Comparison of ENCODE assay signal across 8 cellular contexts in the genomic region with DNA sequence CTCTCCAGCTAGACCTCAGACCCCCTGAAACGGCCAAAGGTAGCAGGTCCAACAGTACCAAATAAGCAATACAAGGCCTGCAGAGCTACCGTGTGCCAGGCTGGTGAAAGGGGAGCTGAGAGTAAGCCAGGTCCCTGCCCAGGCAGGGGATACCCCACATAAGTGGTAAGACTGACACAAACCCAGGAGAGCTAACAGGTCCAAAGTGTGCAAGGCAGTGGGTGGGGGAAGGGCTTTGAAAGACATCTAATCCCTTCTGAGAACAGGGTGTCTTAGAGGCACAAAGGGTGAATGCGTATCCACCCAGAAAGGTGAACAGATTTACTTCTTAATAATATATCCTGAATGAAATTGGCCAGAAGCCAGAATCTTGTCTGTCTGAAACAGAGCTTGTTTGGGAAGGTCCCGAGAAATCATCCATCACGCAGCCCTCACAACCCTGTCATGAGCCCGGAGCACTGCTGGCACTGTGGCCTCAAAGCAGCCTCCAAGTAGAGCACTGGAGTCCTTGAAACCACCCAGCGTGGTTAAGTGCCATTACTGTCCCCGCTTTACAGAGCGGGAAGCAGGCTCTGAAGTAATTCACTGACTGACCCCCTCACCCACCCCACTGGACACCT. TPM values are rescaled to one million over a fixed set of nuclear protein-coding genes. Genes with fewer than 3 reads are reported as not detected.
DNase-seq lines count a peak whose midpoint lies in the region; ATAC-seq and TF ChIP-seq lines count a peak whose summit lies in the region.

No MANE protein-coding gene starts in this region.

- POLR2A ChIA-PET in PC-3 (lab: Charles Lee; ENCODE audit: unreplicated experiment): interaction anchor here (0.5 kb wide), 1 partner anchor 125 kb away, joined by 3 read pairs; no protein-coding TSS in a partner anchor

- ATAC-seq in PC-3 (peak; percentile 2), HG02885 (IDR thresholded peaks at IDR 0.05; ENCODE audit: poor library complexity, unreplicated experiment) (no peak)

- no peaks in the 10 kb centered on the region for H3K9me3 ChIP-seq in PC-3 (ENCODE audit: low read length)
- H3K9me3 ChIP-seq in endocrine pancreas (ENCODE audit: control insufficient read depth, low read length): no peaks in the 10 kb centered on the region
- H3K9me3 ChIP-seq in muscle layer of duodenum (ENCODE audit: control insufficient read depth in 1 of 2, low read length in 2 of 2): no peaks in the 10 kb centered on the region

- H3K4me3 Mint-ChIP-seq in activated T-cell treated with anti-CD3 and anti-CD28 coated beads, Interleukin-2, amount 50 U/mL, for 24 hours: peak overlapping the region; percentile 93

- CTCF ChIA-PET in PC-3 (lab: Charles Lee): interaction anchor here (0.6 kb wide), 1 partner anchor 94 kb away, joined by 3 read pairs; no protein-coding TSS in a partner anchor

- H3K4me1 Mint-ChIP-seq in activated T-cell treated with anti-CD3 and anti-CD28 coated beads, Interleukin-2, amount 50 U/mL, for 24 hours (ENCODE audit: low read depth): peaks cover 51% of the 10 kb centered on the region

- H3K79me2 ChIP-seq in PC-3 (ENCODE audit: low read length): peaks cover 68% of the 10 kb centered on the region

- BruUV-seq in PC-3 (replicated peaks; lab: Mats Ljungman, UMichigan): TSS peak; percentile 38

- H3K4me2 ChIP-seq in PC-3 (ENCODE audit: low read length): peak overlapping the region; percentile 88

- H3K4me1 ChIP-seq in PC-3 (ENCODE audit: insufficient read depth, low read length): peaks cover 33% of the 10 kb centered on the region
- peaks cover 3% of the 10 kb centered on the region for H3K4me1 ChIP-seq in endocrine pancreas (ENCODE audit: control insufficient read depth, insufficient read depth, low read length)
- peaks cover 9 to 54% of the 10 kb centered on the region in 2 donors for H3K4me1 ChIP-seq in muscle layer of duodenum (ENCODE audit: control insufficient read depth in 1 of 2, insufficient read depth in 2 of 2, low read length in 2 of 2)

- H3K27ac Mint-ChIP-seq in activated T-cell treated with anti-CD3 and anti-CD28 coated beads, Interleukin-2, amount 50 U/mL, for 24 hours: peak overlapping the region; percentile 91

- H3K27me3 Mint-ChIP-seq in activated T-cell treated with anti-CD3 and anti-CD28 coated beads, Interleukin-2, amount 50 U/mL, for 24 hours: no peaks in the 10 kb centered on the region

- H3K27me3 ChIP-seq in PC-3 (ENCODE audit: low read length): no peaks in the 10 kb centered on the region
- no peaks in the 10 kb centered on the region for H3K27me3 ChIP-seq in endocrine pancreas (ENCODE audit: control insufficient read depth, insufficient read depth, low read length)
- H3K27me3 ChIP-seq in muscle layer of duodenum (ENCODE audit: low read depth, low read length): no peaks in the 10 kb centered on the region

- no peak overlapping the region for H2AFZ ChIP-seq in PC-3 (ENCODE audit: low read length)

- H3K9me2 ChIP-seq in PC-3 (replicated peaks; ENCODE audit: low read length): no peaks in the 10 kb centered on the region

- DNase-seq in activated T-cell treated with anti-CD3 and anti-CD28 coated beads, Interleukin-2, amount 50 U/mL, for 24 hours: no peak
- DNase-seq in activated T-cell treated with anti-CD3 and anti-CD28 coated beads, Interleukin-2, amount 50 U/mL, for 48 hours: no peak
- DNase-seq in PC-3 (peak; percentile 38), germinal center (ENCODE audit: low spot score) (no peak), activated gamma-delta T cell treated with Interleukin-2 at 50 U/mL for 16 hours (no peak)

- peaks cover 50% of the 10 kb centered on the region for H3K36me3 Mint-ChIP-seq in activated T-cell treated with anti-CD3 and anti-CD28 coated beads, Interleukin-2, amount 50 U/mL, for 24 hours (ENCODE audit: low read depth)

- H3K9ac ChIP-seq in PC-3 (ENCODE audit: low read length): peak overlapping the region; percentile 90
- peak overlapping the region; percentile 22 for H3K9ac ChIP-seq in endocrine pancreas (ENCODE audit: control insufficient read depth, insufficient read depth, low read length)

- H4K20me1 ChIP-seq in PC-3 (ENCODE audit: low read length): peaks cover 58% of the 10 kb centered on the region

- intact Hi-C loops in PC-3 (cut with micrococcal nuclease): loop anchor here (2.0 kb wide), 1 partner anchor 15 kb away; no protein-coding TSS in a partner anchor

- TF ChIP-seq CTCF in PC-3 (conservative IDR thresholded peaks at IDR 0.05; ENCODE audit: low read depth, low read length): no peak

- peak overlapping the region; percentile 50; the same call in 1 of the 2 replicates for H3K27ac ChIP-seq in PC-3 (ENCODE audit: low read length)
- H3K27ac ChIP-seq in muscle layer of duodenum (ENCODE audit: low read length): peak overlapping the region; percentile 73

- H3K36me3 ChIP-seq in PC-3 (ENCODE audit: low read depth, low read length) (peaks cover 15% of the 10 kb centered on the region), endocrine pancreas (ENCODE audit: control insufficient read depth, insufficient read depth, low read length) (no peaks in the 10 kb centered on the region), muscle layer of duodenum (ENCODE audit: control insufficient read depth in 1 of 2, insufficient read depth in 2 of 2, low read length in 2 of 2) (no peaks in the 10 kb centered on the region)

- H3K4me3 ChIP-seq in PC-3 (ENCODE audit: low read length): peak overlapping the region; percentile 96
- peak overlapping the region; percentile 25 for H3K4me3 ChIP-seq in endocrine pancreas (ENCODE audit: control insufficient read depth, insufficient read depth, low read length)
- H3K4me3 ChIP-seq in muscle layer of duodenum (ENCODE audit: low read depth in 1 of 2, low read length in 2 of 2): peak overlapping the region; percentile 91 to 98

- H3F3A ChIP-seq in PC-3 (ENCODE audit: low read length, unreplicated experiment): no peaks in the 10 kb centered on the region

- no peaks in the 10 kb centered on the region for H3K9me3 Mint-ChIP-seq in activated T-cell treated with anti-CD3 and anti-CD28 coated beads, Interleukin-2, amount 50 U/mL, for 24 hours

RNA-seq across cellular contexts. Expression of a gene that starts 1.5 kb away (rescaled TPM):
- total RNA-seq in PC-3 (2014; rRNA removed): 380 and 486 TPM in 2 replicates

Comparison
In these comparisons a context has a peak if more than half of its experiments do, and no peak if none do; other contexts are left out.
1. H3K4me3 ChIP-seq: peak in every context shown above with its lines; median percentile 96 in PC-3; 94 in muscle layer of duodenum; 25 in endocrine pancreas.